In the genomic region with DNA sequence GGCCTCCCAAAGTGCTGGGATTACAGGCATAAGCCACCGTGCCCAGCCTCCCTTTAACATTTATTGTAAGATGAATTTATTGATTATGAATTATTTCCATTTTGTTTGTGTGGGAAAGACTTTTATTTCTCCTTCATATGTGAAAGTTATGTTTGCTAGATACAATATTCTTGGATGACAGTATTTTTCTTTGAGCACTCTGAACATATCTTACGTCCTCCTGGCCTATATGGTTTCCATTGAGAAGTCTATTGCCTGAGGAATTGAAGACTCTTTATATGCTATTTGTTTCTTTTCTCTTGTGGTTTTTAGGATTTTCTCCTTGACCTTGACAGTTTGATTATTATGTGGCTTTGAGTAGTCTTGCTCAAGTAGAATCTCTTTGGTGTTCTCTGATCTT, we compare ENCODE assay signal across 33 cellular contexts. TPM values are rescaled to one million over a fixed set of nuclear protein-coding genes. Genes with fewer than 3 reads are reported as not detected.
DNase-seq lines count a peak whose midpoint lies in the region; FAIRE-seq and TF ChIP-seq lines count a peak whose summit lies in the region.
"Had no signal": no experiment of that assay in that cellular context is flagged by ENCODE, and none has a peak within 500 bp of the region (broad histone marks: within the 10 kb centered on the region; RNA-seq: fewer than 3 reads in every experiment).

No MANE protein-coding gene starts in this region.

- H3K4me1 ChIP-seq in HEK293 (ENCODE audit: control insufficient read depth, insufficient read depth, low read length) (no peaks in the 10 kb centered on the region), neural progenitor cell (no peaks in the 10 kb centered on the region)
- H3K4me1 ChIP-seq: A549; BE2C; BLaER1; BLaER1 treated with 17β-estradiol and CSF1 and Interleukin-3, amounts not matched to agents 10 nM and 100 nM; Caco-2 had no signal

- no peak overlapping the region for H2AFZ ChIP-seq in neural progenitor cell (replicated peaks)

- CTCF ChIA-PET in HEK293 (lab: Yijun Ruan, JAX), result interaction anchor here (0.6 kb wide), 1 partner anchor 22 kb away, joined by 3 read pairs; no protein-coding TSS in a partner anchor

- FAIRE-seq in D721Med (lab: Jason Lieb, UNC), result peak; percentile 38
- FAIRE-seq: A204.1, A549 had no signal

- POLR2A ChIA-PET in HEK293 (lab: Yijun Ruan, JAX), result no interaction called here

- H3K4me2 ChIP-seq in neural progenitor cell, result no peak overlapping the region
- H3K4me2 ChIP-seq: A549; BLaER1; BLaER1 treated with 17β-estradiol and CSF1 and Interleukin-3, amounts not matched to agents 10 nM and 100 nM had no signal

- no peak overlapping the region for H3K27ac Mint-ChIP-seq in neural progenitor cell
- H3K27ac Mint-ChIP-seq: B cell; CD14-positive monocyte; CD4-positive, alpha-beta memory T cell; CD4-positive, alpha-beta T cell; CD4-positive, CD25-positive, alpha-beta regulatory T cell; CD8-positive, alpha-beta memory T cell; CD8-positive, alpha-beta T cell had no signal

- H3K36me3 Mint-ChIP-seq in neural progenitor cell, result no peaks in the 10 kb centered on the region
- H3K36me3 Mint-ChIP-seq: CD4-positive, alpha-beta memory T cell; CD4-positive, CD25-positive, alpha-beta regulatory T cell; CD8-positive, alpha-beta memory T cell; CD8-positive, alpha-beta T cell had no signal

- H3K4me1 Mint-ChIP-seq in neural progenitor cell, result no peaks in the 10 kb centered on the region
- H3K4me1 Mint-ChIP-seq: B cell; CD14-positive monocyte; CD4-positive, alpha-beta memory T cell; CD4-positive, CD25-positive, alpha-beta regulatory T cell; CD8-positive, alpha-beta memory T cell had no signal

- H3K27me3 Mint-ChIP-seq in neural progenitor cell (ENCODE audit: insufficient read depth, low read depth), result peaks cover 5% of the 10 kb centered on the region
- H3K27me3 Mint-ChIP-seq: CD4-positive, CD25-positive, alpha-beta regulatory T cell had no signal

- no peak overlapping the region for H3K4me3 Mint-ChIP-seq in neural progenitor cell
- H3K4me3 Mint-ChIP-seq: B cell; CD14-positive monocyte; CD4-positive, alpha-beta memory T cell; CD4-positive, alpha-beta T cell; CD4-positive, CD25-positive, alpha-beta regulatory T cell; CD8-positive, alpha-beta memory T cell; CD8-positive, alpha-beta T cell had no signal

- H3K27ac ChIP-seq in HEK293 (ENCODE audit: extremely low read depth, low read depth, low read length) (no peak overlapping the region), neural progenitor cell (no peak overlapping the region)
- H3K27ac ChIP-seq: 22Rv1; A549; BLaER1; BLaER1 treated with 17β-estradiol and CSF1 and Interleukin-3, amounts not matched to agents 10 nM and 100 nM; C4-2B had no signal

- intact Hi-C loops in head of caudate nucleus (cut with DNase I), result no loop called here

- H3K9me3 ChIP-seq in HEK293 (ENCODE audit: control insufficient read depth, insufficient read depth, low read depth, low read length) (no peaks in the 10 kb centered on the region), neural progenitor cell (ENCODE audit: low read depth) (no peaks in the 10 kb centered on the region)
- H3K9me3 ChIP-seq: BE2C had no signal

- no peaks in the 10 kb centered on the region for H3K27me3 ChIP-seq in neural progenitor cell
- H3K27me3 ChIP-seq: BE2C; BLaER1; BLaER1 treated with 17β-estradiol and CSF1 and Interleukin-3, amounts not matched to agents 10 nM and 100 nM had no signal

- H3F3A ChIP-seq in neural progenitor cell (ENCODE audit: low read depth), result no peaks in the 10 kb centered on the region

- no peaks in the 10 kb centered on the region for H4K20me1 ChIP-seq in neural progenitor cell (ENCODE audit: low read depth)
- H4K20me1 ChIP-seq: BLaER1; BLaER1 treated with 17β-estradiol and CSF1 and Interleukin-3, amounts not matched to agents 10 nM and 100 nM had no signal

- H3K36me3 ChIP-seq in HEK293 (ENCODE audit: control insufficient read depth in 2 of 2, insufficient read depth in 1 of 2, low read length in 2 of 2) (no peaks in the 10 kb centered on the region), neural progenitor cell (no peaks in the 10 kb centered on the region)
- H3K36me3 ChIP-seq: BE2C; BLaER1; BLaER1 treated with 17β-estradiol and CSF1 and Interleukin-3, amounts not matched to agents 10 nM and 100 nM had no signal

- H3K9me3 Mint-ChIP-seq in neural progenitor cell, result peaks cover 2% of the 10 kb centered on the region

- no peak for TF ChIP-seq CTCF in D721Med (IDR thresholded peaks at IDR 0.05; ENCODE audit: insufficient read depth, missing control alignments)
- TF ChIP-seq CTCF in HEK293 (tag by site-specific recombination; IDR thresholded peaks at IDR 0.05), result no peak
- no peak for TF ChIP-seq CTCF in neural progenitor cell (IDR thresholded peaks at IDR 0.05)

- no peak overlapping the region for H3K4me3 ChIP-seq in HEK293 (ENCODE audit: low read depth, low read length)
- no peak overlapping the region for H3K4me3 ChIP-seq in neural progenitor cell
- H3K4me3 ChIP-seq: A549; BLaER1; BLaER1 treated with 17β-estradiol and CSF1 and Interleukin-3, amounts not matched to agents 10 nM and 100 nM had no signal

- DNase-seq in D721Med (ENCODE audit: insufficient read length, low spot score), result no peak
- no peak for DNase-seq in head of caudate nucleus
- no peak for DNase-seq in neural progenitor cell (ENCODE audit: low spot score)
- DNase-seq: 8988T; ACHN; AML-193; BE2C; C1 segment of cervical spinal cord; Caco-2; Calu3; CD4-positive, alpha-beta memory T cell; CD4-positive, alpha-beta T cell; CD4-positive, CD25-positive, alpha-beta regulatory T cell; CD8-positive, alpha-beta memory T cell; CD8-positive, alpha-beta T cell; COR-L47; DMS 273 treated with DMSO at 0.1 percent for 48 hours; DMS153; DMS53; DMS79; DMS79 treated with DMSO at 0.1 percent for 48 hours; DND-41; EL had no signal

- no peak overlapping the region for H3K9ac ChIP-seq in neural progenitor cell
- H3K9ac ChIP-seq: BLaER1; BLaER1 treated with 17β-estradiol and CSF1 and Interleukin-3, amounts not matched to agents 10 nM and 100 nM had no signal

- H3K79me2 ChIP-seq in neural progenitor cell (ENCODE audit: low read depth), result no peaks in the 10 kb centered on the region

TF ChIP-seq in HEK293, 187 proteins besides CTCF, POLR2A, EP300 and RAD21:
- TF ChIP-seq, protein P1, sequence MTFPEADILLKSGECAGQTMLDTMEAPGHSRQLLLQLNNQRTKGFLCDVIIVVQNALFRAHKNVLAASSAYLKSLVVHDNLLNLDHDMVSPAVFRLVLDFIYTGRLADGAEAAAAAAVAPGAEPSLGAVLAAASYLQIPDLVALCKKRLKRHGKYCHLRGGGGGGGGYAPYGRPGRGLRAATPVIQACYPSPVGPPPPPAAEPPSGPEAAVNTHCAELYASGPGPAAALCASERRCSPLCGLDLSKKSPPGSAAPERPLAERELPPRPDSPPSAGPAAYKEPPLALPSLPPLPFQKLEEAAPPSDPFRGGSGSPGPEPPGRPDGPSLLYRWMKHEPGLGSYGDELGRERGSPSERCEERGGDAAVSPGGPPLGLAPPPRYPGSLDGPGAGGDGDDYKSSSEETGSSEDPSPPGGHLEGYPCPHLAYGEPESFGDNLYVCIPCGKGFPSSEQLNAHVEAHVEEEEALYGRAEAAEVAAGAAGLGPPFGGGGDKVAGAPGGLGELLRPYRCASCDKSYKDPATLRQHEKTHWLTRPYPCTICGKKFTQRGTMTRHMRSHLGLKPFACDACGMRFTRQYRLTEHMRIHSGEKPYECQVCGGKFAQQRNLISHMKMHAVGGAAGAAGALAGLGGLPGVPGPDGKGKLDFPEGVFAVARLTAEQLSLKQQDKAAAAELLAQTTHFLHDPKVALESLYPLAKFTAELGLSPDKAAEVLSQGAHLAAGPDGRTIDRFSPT (tag by site-specific recombination; IDR thresholded peaks at IDR 0.05), result no peak
- peak; percentile 91 for TF ChIP-seq SETDB1 (IDR thresholded peaks at IDR 0.05; ENCODE audit: insufficient read length, low read length)

RNA-seq across cellular contexts. Expression of a gene that starts 26.8 kb away (rescaled TPM):
- 0.12 TPM in 1 of 2 replicates, not detected in the other for total RNA-seq in neural progenitor cell (ENCODE audit: low replicate concordance)
- total RNA-seq: A673; Caco-2; CD8-positive, alpha-beta memory T cell; CD8-positive, alpha-beta T cell had no signal
